In the genomic region with DNA sequence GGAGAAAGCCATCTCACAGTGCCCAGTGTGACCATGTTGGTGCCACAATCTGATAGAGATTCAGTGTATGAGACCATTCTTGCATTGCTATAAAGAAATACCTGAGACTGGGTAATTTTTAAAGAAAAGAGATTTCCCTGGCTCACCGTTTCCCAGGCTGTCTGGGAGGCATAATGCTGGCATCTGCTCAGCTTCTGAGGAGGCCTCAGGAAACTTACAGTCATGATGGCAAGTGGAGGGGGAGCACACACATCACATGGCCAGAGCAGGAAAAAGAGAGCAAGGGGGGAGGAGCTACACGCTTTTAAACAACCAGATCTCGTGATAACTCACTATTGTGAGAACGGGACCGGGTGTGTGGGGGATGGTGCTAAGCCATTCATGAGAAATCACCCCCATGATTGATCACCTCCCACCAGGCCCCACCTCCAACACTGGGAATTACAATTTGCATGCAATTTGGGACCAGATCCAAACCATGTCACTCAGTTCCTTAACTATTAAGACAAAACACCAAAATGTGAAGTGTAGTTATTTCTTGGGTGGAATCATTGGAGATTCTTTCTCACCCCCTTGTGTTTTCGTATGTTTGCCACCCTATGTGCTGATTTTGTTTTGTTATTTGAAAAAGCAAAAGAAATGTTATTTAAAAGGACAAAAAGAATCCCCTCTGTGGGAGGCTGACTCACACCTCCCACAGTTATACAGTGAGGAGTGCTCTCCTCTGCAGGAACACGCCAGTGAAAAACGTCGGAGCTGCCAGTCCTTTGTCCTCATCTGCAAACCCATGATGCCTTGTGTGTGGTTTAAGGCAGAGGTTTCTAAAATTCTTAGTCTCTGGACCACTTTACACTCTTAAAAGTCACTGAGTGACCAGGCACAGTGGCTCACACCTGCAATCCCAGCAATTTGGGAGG, we compare ENCODE assay signal across 19 cellular contexts. TPM values are rescaled to one million over a fixed set of nuclear protein-coding genes. Genes with fewer than 3 reads are reported as not detected.
DNase-seq lines count a peak whose midpoint lies in the region; ATAC-seq, FAIRE-seq and TF ChIP-seq lines count a peak whose summit lies in the region.
"Had no signal": no experiment of that assay in that cellular context is flagged by ENCODE, and none has a peak within 500 bp of the region (broad histone marks: within the 10 kb centered on the region; RNA-seq: fewer than 3 reads in every experiment).

No MANE protein-coding gene starts in this region.

- no peaks in the 10 kb centered on the region for H3K79me2 ChIP-seq in HepG2 (ENCODE audit: insufficient read depth, low read length)

- DNase-seq in HepG2 (ENCODE audit: low spot score) (no peak), right lobe of liver (no peak), astrocyte of the hippocampus (ENCODE audit: low read depth, low spot score) (peak; percentile 74), mesenchymal stem cell (no peak), superior temporal gyrus (ENCODE audit: extremely low spot score) (peak; percentile 10), NCI-H1694 treated with DMSO at 0.1 percent for 48 hours (lab: John Stamatoyannopoulos, UW) (no peak)
- no peak for DNase-seq in activated T-cell treated with anti-CD3 and anti-CD28 coated beads, Interleukin-2, amount 50 U/mL, for 24 hours
- DNase-seq: DMS153, EL, KG1, NCI-H1092 treated with DMSO at 0.1 percent for 48 hours, NCI-H1694, Peyer's patch, SHP77 treated with DMSO at 0.1 percent for 48 hours had no signal

- in situ Hi-C loops in HepG2 (cut with HindIII; ENCODE audit: extremely low pct_ligation_motif_present, low pct_unique_long_range_greater_than_20kb), result no loop called here

- no peak overlapping the region for H4K91ac ChIP-seq in mesenchymal stem cell (ENCODE audit: low read length)

- POLR2A ChIA-PET in HepG2 (lab: Yijun Ruan, JAX), result no interaction called here

- H3K4me2 ChIP-seq in HepG2 (ENCODE audit: low read depth, low read length), result no peak overlapping the region
- no peak overlapping the region for H3K4me2 ChIP-seq in mesenchymal stem cell (ENCODE audit: low read length, poor library complexity, severe bottlenecking)
- H3K4me2 ChIP-seq: BLaER1 treated with 17β-estradiol and CSF1 and Interleukin-3, amounts not matched to agents 10 nM and 100 nM had no signal

- TF ChIP-seq EP300 in HepG2 (IDR thresholded peaks at IDR 0.05; ENCODE audit: low read depth in 2 of 2, low read length in 2 of 2), result no peak
- no peak for TF ChIP-seq EP300 in HepG2 (CRISPR knock-in tag; IDR thresholded peaks at IDR 0.05; ENCODE audit: borderline replicate concordance)

- peaks cover 23% of the 10 kb centered on the region for H3K4me1 Mint-ChIP-seq in activated T-cell treated with anti-CD3 and anti-CD28 coated beads, Interleukin-2, amount 50 U/mL, for 24 hours (ENCODE audit: low read depth)

- H2AFZ ChIP-seq in HepG2 (ENCODE audit: low read length), result no peak overlapping the region
- H2AFZ ChIP-seq in mesenchymal stem cell (ENCODE audit: low read depth, low read length), result no peak overlapping the region

- no peak overlapping the region for H2AK5ac ChIP-seq in mesenchymal stem cell (ENCODE audit: low read length, severe bottlenecking)

- H3K4me1 ChIP-seq in HepG2 (ENCODE audit: insufficient read depth, low read length) (no peaks in the 10 kb centered on the region), right lobe of liver (peaks cover 0 to 7% (median 0%) of the 10 kb centered on the region in 4 donors), mesenchymal stem cell (ENCODE audit: control insufficient read depth, insufficient read depth, low read depth, low read length) (peaks cover 8% of the 10 kb centered on the region)
- H3K4me1 ChIP-seq: BLaER1 treated with 17β-estradiol and CSF1 and Interleukin-3, amounts not matched to agents 10 nM and 100 nM; Peyer's patch had no signal

- no peaks in the 10 kb centered on the region for H3K9me3 ChIP-seq in HepG2 (ENCODE audit: low read length)
- no peaks in the 10 kb centered on the region for H3K9me3 ChIP-seq in right lobe of liver
- H3K9me3 ChIP-seq in mesenchymal stem cell (ENCODE audit: control insufficient read depth, low read length), result peaks cover 4% of the 10 kb centered on the region
- H3K9me3 ChIP-seq: BLaER1 treated with 17β-estradiol and CSF1 and Interleukin-3, amounts not matched to agents 10 nM and 100 nM; Peyer's patch had no signal

- BruUV-seq in HepG2 (replicated peaks; lab: Mats Ljungman, UMichigan), result no TSS peak

- no peak overlapping the region for H4K8ac ChIP-seq in mesenchymal stem cell (ENCODE audit: low read length)

- no peak for TF ChIP-seq POLR2A in HepG2 (IDR thresholded peaks at IDR 0.05; ENCODE audit: insufficient read depth in 1 of 2, low read depth in 2 of 2, low read length in 2 of 2)
- TF ChIP-seq POLR2A in right lobe of liver (IDR thresholded peaks at IDR 0.05), result no peak

- H2BK5ac ChIP-seq in mesenchymal stem cell (ENCODE audit: low read depth, low read length, poor library complexity, severe bottlenecking), result no peak overlapping the region

- H3K27me3 Mint-ChIP-seq in activated T-cell treated with anti-CD3 and anti-CD28 coated beads, Interleukin-2, amount 50 U/mL, for 24 hours, result peaks cover 16% of the 10 kb centered on the region

- intact Hi-C loops in HepG2 (cut with micrococcal nuclease; ENCODE audit: unreplicated experiment), result no loop called here
- intact Hi-C loops in right lobe of liver (cut with DNase I), result no loop called here

- peaks cover 0 to 20% of the 10 kb centered on the region in 2 experiments; a peak in 3 of 5 replicates for H3K27me3 ChIP-seq in HepG2 (ENCODE audit: control insufficient read depth in 1 of 2, insufficient read depth in 2 of 2, low read length in 2 of 2)
- H3K27me3 ChIP-seq in right lobe of liver, result no peaks in the 10 kb centered on the region
- H3K27me3 ChIP-seq in mesenchymal stem cell (ENCODE audit: control insufficient read depth in 1 of 2, insufficient read depth in 1 of 2, low read length in 2 of 2), result peaks cover 0 to 3% of the 10 kb centered on the region in 2 experiments
- H3K27me3 ChIP-seq: BLaER1 treated with 17β-estradiol and CSF1 and Interleukin-3, amounts not matched to agents 10 nM and 100 nM; Peyer's patch had no signal

- no peak overlapping the region for H3K4me3 Mint-ChIP-seq in activated T-cell treated with anti-CD3 and anti-CD28 coated beads, Interleukin-2, amount 50 U/mL, for 24 hours

- ATAC-seq in HepG2 (no peak), right lobe of liver (no peak), GM18498 (IDR thresholded peaks at IDR 0.05; ENCODE audit: unreplicated experiment) (no peak)
- ATAC-seq: HCT116 had no signal

- CTCF ChIA-PET in HepG2 (lab: Yijun Ruan, JAX; ENCODE audit: low intra/inter-chr PET ratio, low total read pairs), result no interaction called here

- no peaks in the 10 kb centered on the region for H4K20me1 ChIP-seq in HepG2 (ENCODE audit: insufficient read depth, low read length)
- H4K20me1 ChIP-seq: BLaER1 treated with 17β-estradiol and CSF1 and Interleukin-3, amounts not matched to agents 10 nM and 100 nM had no signal

- H3K36me3 ChIP-seq in HepG2 (replicated peaks in 1 of 2; ENCODE audit: control insufficient read depth in 1 of 2, insufficient read depth in 2 of 2, low read length in 2 of 2), result no peaks in the 10 kb centered on the region
- H3K36me3 ChIP-seq in right lobe of liver, result no peaks in the 10 kb centered on the region
- H3K36me3 ChIP-seq in mesenchymal stem cell (ENCODE audit: control insufficient read depth in 1 of 2, insufficient read depth in 2 of 2, low read depth in 1 of 2, low read length in 2 of 2), result no peaks in the 10 kb centered on the region
- H3K36me3 ChIP-seq: BLaER1 treated with 17β-estradiol and CSF1 and Interleukin-3, amounts not matched to agents 10 nM and 100 nM; Peyer's patch had no signal

- no peak overlapping the region for H2BK12ac ChIP-seq in mesenchymal stem cell (ENCODE audit: low read length in 2 of 2)

- no peak overlapping the region for H2BK15ac ChIP-seq in mesenchymal stem cell (ENCODE audit: low read depth, poor library complexity, severe bottlenecking)

- H3K4ac ChIP-seq in mesenchymal stem cell (ENCODE audit: low read depth in 1 of 2, low read length in 2 of 2), result no peak overlapping the region

- no peak overlapping the region for H3K27ac ChIP-seq in HepG2 (ENCODE audit: extremely low read length, insufficient read depth, low read length)
- no peak overlapping the region for H3K27ac ChIP-seq in right lobe of liver
- no peak overlapping the region for H3K27ac ChIP-seq in mesenchymal stem cell (ENCODE audit: low read length, poor library complexity, severe bottlenecking)
- H3K27ac ChIP-seq: 22Rv1; BLaER1 treated with 17β-estradiol and CSF1 and Interleukin-3, amounts not matched to agents 10 nM and 100 nM; Peyer's patch had no signal

- no peak overlapping the region for H3K9ac ChIP-seq in HepG2 (ENCODE audit: insufficient read depth, low read depth, low read length)
- H3K9ac ChIP-seq in mesenchymal stem cell (ENCODE audit: low read length), result peak overlapping the region; percentile 41
- H3K9ac ChIP-seq: BLaER1 treated with 17β-estradiol and CSF1 and Interleukin-3, amounts not matched to agents 10 nM and 100 nM had no signal

- no peak for FAIRE-seq in HepG2 (lab: Jason Lieb, UNC)

- TF ChIP-seq CTCF in HepG2 (CRISPR knock-in tag; IDR thresholded peaks at IDR 0.05), result no peak
- no peak for TF ChIP-seq CTCF in right lobe of liver (IDR thresholded peaks at IDR 0.05)

- no peaks in the 10 kb centered on the region for H3K36me3 Mint-ChIP-seq in activated T-cell treated with anti-CD3 and anti-CD28 coated beads, Interleukin-2, amount 50 U/mL, for 24 hours (ENCODE audit: low read depth)

- no peak overlapping the region for H2BK120ac ChIP-seq in mesenchymal stem cell (ENCODE audit: low read depth, low read length)

- 41% methylated on average over 9 of the region's 9 CpGs for WGBS in HepG2 (ENCODE audit: low lambda C conversion rate)
- 75% methylated on average over 7 of the region's 9 CpGs for WGBS in right lobe of liver (ENCODE audit: insufficient coverage, low coverage, low lambda C conversion rate, missing lambda C conversion rate)
- WGBS in mesenchymal stem cell, result 87% methylated on average over 8 of the region's 9 CpGs

- no peak overlapping the region for H3K23ac ChIP-seq in mesenchymal stem cell (ENCODE audit: low read length in 2 of 2)

- no peak overlapping the region for H3K14ac ChIP-seq in mesenchymal stem cell (ENCODE audit: low read length in 2 of 2)

- H3K9me3 Mint-ChIP-seq in activated T-cell treated with anti-CD3 and anti-CD28 coated beads, Interleukin-2, amount 50 U/mL, for 24 hours, result peaks cover 4% of the 10 kb centered on the region

- no peaks in the 10 kb centered on the region for H3K79me1 ChIP-seq in mesenchymal stem cell (replicated peaks; ENCODE audit: low read length, poor library complexity, severe bottlenecking)

- H3K4me3 ChIP-seq in HepG2 (replicated peaks in 1 of 3; ENCODE audit: insufficient read depth in 1 of 3, low read depth in 2 of 3, low read length in 3 of 3) (no peak overlapping the region), right lobe of liver (no peak overlapping the region), mesenchymal stem cell (ENCODE audit: insufficient read depth in 1 of 2, low read depth in 1 of 2, low read length in 2 of 2) (no peak overlapping the region)
- H3K4me3 ChIP-seq: BLaER1 treated with 17β-estradiol and CSF1 and Interleukin-3, amounts not matched to agents 10 nM and 100 nM; Peyer's patch had no signal

- no peak overlapping the region for H3K27ac Mint-ChIP-seq in activated T-cell treated with anti-CD3 and anti-CD28 coated beads, Interleukin-2, amount 50 U/mL, for 24 hours

- no peak for TF ChIP-seq RAD21 in HepG2 (CRISPR knock-in tag; IDR thresholded peaks at IDR 0.05)

- H3K18ac ChIP-seq in mesenchymal stem cell (ENCODE audit: low read depth in 1 of 2, low read length in 2 of 2), result no peak overlapping the region

RNA-seq across cellular contexts. Expression of gene IFNLR1, which starts 46.9 kb away (rescaled TPM):
- 5.7 and 8.5 TPM in 2 replicates for total RNA-seq in HepG2 (2016; rRNA removed; fragmentation: Illumina TruSeq; extraction: Trizol)
- total RNA-seq in HepG2 (2016; cell fraction: cytosol; rRNA removed; fragmentation: Illumina TruSeq; extraction: Trizol; ENCODE audit: low read depth), result 3.8 and 4.0 TPM in 2 replicates
- 5.2 and 8.9 TPM in 2 replicates for total RNA-seq in HepG2 (2016; cell fraction: insoluble cytoplasmic fraction; rRNA removed; fragmentation: Illumina TruSeq; extraction: Trizol)
- total RNA-seq in HepG2 (2016; cell fraction: membrane; rRNA removed; fragmentation: Illumina TruSeq; extraction: Trizol), result 5.8 and 6.1 TPM in 2 replicates
- total RNA-seq in HepG2 (2016; cell fraction: nucleus; rRNA removed; fragmentation: Illumina TruSeq; extraction: Trizol), result 7.8 TPM in 2 replicates
- polyA plus RNA-seq in HepG2 (2011; rRNA removed), result 3.8 and 6.5 TPM in 2 replicates
- 3.4 and 4.6 TPM in 2 replicates for polyA plus RNA-seq in HepG2 (2011; cell fraction: cytosol; rRNA removed)
- 4.6 and 5.3 TPM in 2 replicates for polyA plus RNA-seq in HepG2 (2011; cell fraction: nucleus; rRNA removed)
- 3.2 and 3.9 TPM in 2 replicates for polyA plus RNA-seq in HepG2 (2012)
- polyA plus RNA-seq in HepG2 (2016; cell fraction: cytosol; fragmentation: Illumina TruSeq; extraction: Trizol; ENCODE audit: low read depth), result 3.7 and 4.5 TPM in 2 replicates
- polyA plus RNA-seq in HepG2 (2016; cell fraction: insoluble cytoplasmic fraction; fragmentation: Illumina TruSeq; extraction: Trizol; ENCODE audit: low read depth), result 2.8 and 3.6 TPM in 2 replicates
- polyA plus RNA-seq in HepG2 (2016; cell fraction: membrane; fragmentation: Illumina TruSeq; extraction: Trizol; ENCODE audit: low read depth), result 3.5 and 3.9 TPM in 2 replicates
- polyA plus RNA-seq in HepG2 (2016; cell fraction: nucleus; fragmentation: Illumina TruSeq; extraction: Trizol; ENCODE audit: insufficient read depth, low read depth), result 11.8 and 14.2 TPM in 2 replicates
- polyA minus RNA-seq in HepG2 (2011; rRNA and poly(A)+ RNA removed; ENCODE audit: low replicate concordance), result 2.1 and 8.3 TPM in 2 replicates
- polyA minus RNA-seq in HepG2 (2011; cell fraction: cytosol; rRNA and poly(A)+ RNA removed), result 4.3 TPM in 2 replicates
- 2.4 and 3.1 TPM in 2 replicates for polyA minus RNA-seq in HepG2 (2011; cell fraction: nucleus; rRNA and poly(A)+ RNA removed)
- 1 to 10 TPM; 3.4 to 8.3 (median 4.0) TPM for total RNA-seq in right lobe of liver
- 0.12 TPM for polyA plus RNA-seq in mesenchymal stem cell (2013, experiment 1 of 2)
- 0.15 TPM for polyA plus RNA-seq in mesenchymal stem cell (2013, experiment 2 of 2)
- total RNA-seq: HT1080 had no signal

Comparison
In these comparisons a context has a peak if more than half of its experiments do, and no peak if none do; other contexts are left out.
1. DNase-seq: peak in astrocyte of the hippocampus (single experiment) and superior temporal gyrus (single experiment); none in HepG2 (single experiment), right lobe of liver (0 of 3), mesenchymal stem cell (single experiment), NCI-H1694 treated with DMSO at 0.1 percent for 48 hours (single experiment) and activated T-cell treated with anti-CD3 and anti-CD28 coated beads, Interleukin-2, amount 50 U/mL, for 24 hours (single experiment).